In the genomic region with DNA sequence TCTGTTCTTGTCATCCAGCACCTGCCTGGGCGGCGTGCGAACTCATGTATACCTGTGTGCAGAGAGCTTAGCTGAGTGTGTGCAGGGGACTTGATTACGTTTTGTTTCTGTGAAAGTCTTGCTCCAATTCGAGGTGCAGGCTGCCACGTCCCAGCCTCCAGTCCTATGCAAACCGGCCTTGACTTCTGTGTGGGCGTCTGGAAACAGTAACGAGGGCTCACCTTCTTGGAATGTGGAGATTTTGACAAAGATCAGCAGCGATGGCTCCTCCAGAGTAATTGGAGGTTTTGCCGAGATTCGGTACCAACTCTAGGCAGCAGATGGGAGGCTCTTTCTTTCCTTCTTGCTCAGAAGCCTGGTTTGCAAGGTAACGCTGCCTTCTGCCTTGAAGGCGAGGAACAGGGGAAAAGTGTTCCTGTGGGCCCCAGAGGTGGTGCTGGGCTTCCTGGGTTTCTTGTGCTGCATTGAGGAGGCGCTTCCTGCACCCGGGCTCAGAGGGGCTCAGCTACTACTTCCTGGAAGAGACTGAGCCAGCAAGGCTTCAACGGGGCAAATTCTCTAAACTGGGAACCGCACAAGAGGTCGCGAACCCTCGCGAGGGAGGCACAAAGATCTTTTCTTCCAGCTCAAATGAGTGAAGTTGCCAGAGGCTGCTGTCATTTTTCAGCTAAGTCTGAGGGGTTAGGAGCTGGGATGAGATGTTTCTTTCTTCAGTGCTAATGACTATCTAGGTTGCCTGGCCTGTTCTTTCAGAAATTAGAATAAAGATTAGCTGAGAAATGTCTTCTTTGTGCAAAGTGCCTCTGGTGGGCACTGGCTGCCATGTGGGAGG, we compare ENCODE assay signal across 1 cellular context.
TF ChIP-seq lines count a peak whose summit lies in the region.

No MANE protein-coding gene starts in this region.

TF ChIP-seq in GM23338, 12 proteins besides CTCF, POLR2A, EP300 and RAD21 (continued from another document):
- no peak for TF ChIP-seq ZNF462 (CRISPR knock-in tag; IDR thresholded peaks at IDR 0.05)
